10 cellular contexts compared by ENCODE assay signal in genomic region chr7:31478744-31479143, GRCh38. TPM values are rescaled to one million over a fixed set of nuclear protein-coding genes. Genes with fewer than 3 reads are reported as not detected.
DNase-seq lines count a peak whose midpoint lies in the region; ATAC-seq and TF ChIP-seq lines count a peak whose summit lies in the region.
"Had no signal": no experiment of that assay in that cellular context is flagged by ENCODE, and none has a peak within 500 bp of the region (broad histone marks: within the 10 kb centered on the region; RNA-seq: fewer than 3 reads in every experiment).

No MANE protein-coding gene starts in this region.

- no peaks in the 10 kb centered on the region for H3K36me3 ChIP-seq in MG63
- H3K36me3 ChIP-seq: upper lobe of right lung had no signal

- H3K27me3 Mint-ChIP-seq in dendritic cell treated with granulocyte-macrophage colony-stimulating factor and Interleukin-4, amounts not matched to agents 40 ng/mL and 50 ng/mL, for 4 days: peaks cover 13% of the 10 kb centered on the region
- H3K27me3 Mint-ChIP-seq in natural killer cell (ENCODE audit: low read depth in 2 of 2): no peaks in the 10 kb centered on the region
- no peaks in the 10 kb centered on the region for H3K27me3 Mint-ChIP-seq in glutamatergic neuron (ENCODE audit: unreplicated experiment)

- TF ChIP-seq CTCF in natural killer cell (IDR thresholded peaks at IDR 0.05): no peak
- no peak for TF ChIP-seq CTCF in glutamatergic neuron (IDR thresholded peaks at IDR 0.05; ENCODE audit: partially characterized antibody, unreplicated experiment)

- peak; percentile 92 for ATAC-seq in GM18517 (IDR thresholded peaks at IDR 0.05; ENCODE audit: unreplicated experiment)
- peak; percentile 90 for ATAC-seq in GM21528 (IDR thresholded peaks at IDR 0.05; ENCODE audit: low FRiP score, unreplicated experiment)
- ATAC-seq in HG03196 (IDR thresholded peaks at IDR 0.05; ENCODE audit: unreplicated experiment): peak; percentile 80
- no peak for ATAC-seq in natural killer cell
- ATAC-seq: upper lobe of right lung had no signal

- DNase-seq in MG63 (no peak), DMS53 (lab: John Stamatoyannopoulos, UW) (no peak), natural killer cell (no peak), glutamatergic neuron (no peak)
- DNase-seq: activated effector memory CD4-positive, alpha-beta T cell treated with Interleukin-2 at 50 U/mL for 16 hours; upper lobe of right lung had no signal

- no peaks in the 10 kb centered on the region for H3K9me3 Mint-ChIP-seq in dendritic cell treated with granulocyte-macrophage colony-stimulating factor and Interleukin-4, amounts not matched to agents 40 ng/mL and 50 ng/mL, for 4 days
- H3K9me3 Mint-ChIP-seq in natural killer cell (peaks cover 0 to 4% of the 10 kb centered on the region in 2 donors), glutamatergic neuron (ENCODE audit: unreplicated experiment) (no peaks in the 10 kb centered on the region)

- H3K4me3 Mint-ChIP-seq in dendritic cell treated with granulocyte-macrophage colony-stimulating factor and Interleukin-4, amounts not matched to agents 40 ng/mL and 50 ng/mL, for 4 days: no peak overlapping the region
- no peak overlapping the region for H3K4me3 Mint-ChIP-seq in natural killer cell
- no peak overlapping the region for H3K4me3 Mint-ChIP-seq in glutamatergic neuron (ENCODE audit: unreplicated experiment)

- H3K4me3 ChIP-seq in MG63: no peak overlapping the region
- H3K4me3 ChIP-seq: upper lobe of right lung had no signal

- peaks cover 18% of the 10 kb centered on the region for H3K4me1 Mint-ChIP-seq in dendritic cell treated with granulocyte-macrophage colony-stimulating factor and Interleukin-4, amounts not matched to agents 40 ng/mL and 50 ng/mL, for 4 days (ENCODE audit: low read depth)
- H3K4me1 Mint-ChIP-seq in natural killer cell: no peaks in the 10 kb centered on the region
- no peaks in the 10 kb centered on the region for H3K4me1 Mint-ChIP-seq in glutamatergic neuron (ENCODE audit: low read depth, unreplicated experiment)

- H3K27ac Mint-ChIP-seq in dendritic cell treated with granulocyte-macrophage colony-stimulating factor and Interleukin-4, amounts not matched to agents 40 ng/mL and 50 ng/mL, for 4 days: peak overlapping the region; percentile 48
- no peak overlapping the region for H3K27ac Mint-ChIP-seq in natural killer cell
- H3K27ac Mint-ChIP-seq in glutamatergic neuron (ENCODE audit: unreplicated experiment): no peak overlapping the region

- intact Hi-C loops in dendritic cell treated with granulocyte-macrophage colony-stimulating factor and Interleukin-4, amounts not matched to agents 40 ng/mL and 50 ng/mL, for 4 days (cut with micrococcal nuclease): no loop called here
- intact Hi-C loops in natural killer cell (cut with micrococcal nuclease): no loop called here

- no peaks in the 10 kb centered on the region for H3K9me3 ChIP-seq in MG63
- H3K9me3 ChIP-seq: upper lobe of right lung had no signal

- no peaks in the 10 kb centered on the region for H3K27me3 ChIP-seq in MG63
- H3K27me3 ChIP-seq: upper lobe of right lung had no signal

- no peaks in the 10 kb centered on the region for H3K36me3 Mint-ChIP-seq in dendritic cell treated with granulocyte-macrophage colony-stimulating factor and Interleukin-4, amounts not matched to agents 40 ng/mL and 50 ng/mL, for 4 days (ENCODE audit: low read depth)
- H3K36me3 Mint-ChIP-seq in natural killer cell (no peaks in the 10 kb centered on the region), glutamatergic neuron (ENCODE audit: unreplicated experiment) (no peaks in the 10 kb centered on the region)

RNA-seq across cellular contexts. Expression of gene ITPRID1, which starts 35.1 kb away (rescaled TPM):
- total RNA-seq in MG63 (2014; rRNA removed; shearing (Covaris generic); ENCODE audit: low replicate concordance): not detected in 2 replicates
- not detected for total RNA-seq in natural killer cell
- total RNA-seq in glutamatergic neuron (ENCODE audit: unreplicated experiment): not detected
- total RNA-seq: upper lobe of right lung had no signal

Comparison
In these comparisons a context has a peak if more than half of its experiments do, and no peak if none do; other contexts are left out.
1. ATAC-seq: peak in GM18517 (single experiment), GM21528 (single experiment) and HG03196 (single experiment); none in natural killer cell (0 of 3).